1 cellular context compared by ENCODE assay signal in genomic region chr6:36682328-36683144, GRCh38.
A peak's percentile ranks its signal among the peaks of the same experiment; 100 is the strongest.
TF ChIP-seq lines count a peak whose summit lies in the region.

No MANE protein-coding gene starts in this region.

TF ChIP-seq in HepG2, 621 proteins besides CTCF, POLR2A, EP300 and RAD21 (continued from another document and continues in another):
- TF ChIP-seq THAP8 (CRISPR knock-in tag; IDR thresholded peaks at IDR 0.05; ENCODE audit: borderline replicate concordance) (no peak), NCOA5 (CRISPR knock-in tag; IDR thresholded peaks at IDR 0.05) (no peak), HOXA3 (CRISPR knock-in tag; IDR thresholded peaks at IDR 0.05) (no peak), HNF1B (CRISPR knock-in tag; IDR thresholded peaks at IDR 0.05) (no peak), ZNF264 (CRISPR knock-in tag; IDR thresholded peaks at IDR 0.05) (no peak), SMYD3 (CRISPR knock-in tag; IDR thresholded peaks at IDR 0.05) (no peak), EED (CRISPR knock-in tag; IDR thresholded peaks at IDR 0.05) (no peak), KDM2A (CRISPR knock-in tag; IDR thresholded peaks at IDR 0.05; ENCODE audit: borderline replicate concordance, low read depth) (no peak; the same call in 1 of the 2 replicates), NAIF1 (CRISPR knock-in tag; IDR thresholded peaks at IDR 0.05; ENCODE audit: borderline replicate concordance) (no peak), ZFP91 (CRISPR knock-in tag; IDR thresholded peaks at IDR 0.05; ENCODE audit: borderline replicate concordance) (no peak), CEBPB (IDR thresholded peaks at IDR 0.05; ENCODE audit: borderline replicate concordance, low read depth, low read length) (no peak), HINFP (CRISPR knock-in tag; IDR thresholded peaks at IDR 0.05; ENCODE audit: low read depth) (no peak), SIX4 (CRISPR knock-in tag; IDR thresholded peaks at IDR 0.05) (peak; percentile 48; the same call in 1 of the 2 replicates), ZMYM3 (CRISPR knock-in tag; IDR thresholded peaks at IDR 0.05) (no peak; the same call in 1 of the 2 replicates), KDM5B (CRISPR knock-in tag; IDR thresholded peaks at IDR 0.05; ENCODE audit: borderline replicate concordance) (no peak; the same call in 1 of the 2 replicates), ELF4 (CRISPR knock-in tag; IDR thresholded peaks at IDR 0.05; ENCODE audit: borderline replicate concordance) (no peak), BCL6 (CRISPR knock-in tag; IDR thresholded peaks at IDR 0.05) (peak; percentile 6; the same call in 1 of the 2 replicates), E2F5 (CRISPR knock-in tag; conservative IDR thresholded peaks at IDR 0.05) (no peak), GFI1 (CRISPR knock-in tag; IDR thresholded peaks at IDR 0.05; ENCODE audit: borderline replicate concordance) (no peak), ZNF335 (CRISPR knock-in tag; IDR thresholded peaks at IDR 0.05) (peak; percentile 38; the same call in 1 of the 2 replicates), ZBTB10 (CRISPR knock-in tag; IDR thresholded peaks at IDR 0.05; ENCODE audit: borderline replicate concordance) (no peak; the same call in 1 of the 2 replicates), NFAT5 (CRISPR knock-in tag; IDR thresholded peaks at IDR 0.05) (no peak), KMT2B (CRISPR knock-in tag; IDR thresholded peaks at IDR 0.05) (no peak), ZNF235 (CRISPR knock-in tag; IDR thresholded peaks at IDR 0.05; ENCODE audit: borderline replicate concordance) (no peak), TERF1 (CRISPR knock-in tag; IDR thresholded peaks at IDR 0.05) (no peak), ZFAT (CRISPR knock-in tag; conservative IDR thresholded peaks at IDR 0.05) (no peak), ZNF878 (CRISPR knock-in tag; IDR thresholded peaks at IDR 0.05) (no peak), THYN1 (CRISPR knock-in tag; IDR thresholded peaks at IDR 0.05; ENCODE audit: borderline replicate concordance, low read depth) (no peak), ZNF709 (CRISPR knock-in tag; IDR thresholded peaks at IDR 0.05) (no peak), ZNF275 (CRISPR knock-in tag; IDR thresholded peaks at IDR 0.05; ENCODE audit: borderline replicate concordance) (no peak), HIC2 (CRISPR knock-in tag; IDR thresholded peaks at IDR 0.05; ENCODE audit: low read depth) (peak; percentile 19), MTA3 (CRISPR knock-in tag; IDR thresholded peaks at IDR 0.05) (no peak), ZC3H4 (CRISPR knock-in tag; IDR thresholded peaks at IDR 0.05; ENCODE audit: borderline replicate concordance) (no peak), PHF5A (CRISPR knock-in tag; IDR thresholded peaks at IDR 0.05; ENCODE audit: low read depth, unreplicated experiment) (no peak), CREB1 (IDR thresholded peaks at IDR 0.05) (no peak), CREB1 (CRISPR knock-in tag; IDR thresholded peaks at IDR 0.05) (no peak), ZNF232 (CRISPR knock-in tag; IDR thresholded peaks at IDR 0.05; ENCODE audit: borderline replicate concordance) (no peak), ZBTB2 (CRISPR knock-in tag; IDR thresholded peaks at IDR 0.05; ENCODE audit: low read depth) (no peak), TMF1 (CRISPR knock-in tag; IDR thresholded peaks at IDR 0.05; ENCODE audit: low read depth) (no peak), FOXA3 (CRISPR knock-in tag; IDR thresholded peaks at IDR 0.05) (peak; percentile 18; the same call in 1 of the 2 replicates), ZSCAN25 (CRISPR knock-in tag; IDR thresholded peaks at IDR 0.05) (no peak), SOX5 (CRISPR knock-in tag; IDR thresholded peaks at IDR 0.05; ENCODE audit: borderline replicate concordance) (peak; percentile 51; the same call in 1 of the 2 replicates), ZNF205 (CRISPR knock-in tag; IDR thresholded peaks at IDR 0.05) (no peak), DMAP1 (CRISPR knock-in tag; IDR thresholded peaks at IDR 0.05) (no peak)
